ENCODE assay signal across 18 cellular contexts in genomic region chr17:17504341-17505140, GRCh38.
"Had no signal": no experiment of that assay in that cellular context is flagged by ENCODE, and none has a peak within 500 bp of the region (broad histone marks: within the 10 kb centered on the region; RNA-seq: fewer than 3 reads in every experiment).

No MANE protein-coding gene starts in this region.

- ATAC-seq: activated CD4-positive, alpha-beta T cell treated with anti-CD3 and anti-CD28 coated beads for 36 hours; gastroesophageal sphincter; natural killer cell treated with Interleukin-12 subunit alpha and Interleukin-12 subunit beta and Interleukin-15 and Interleukin-18, amount 100 ng/mL, for 72 hours had no signal

- DNase-seq: activated CD4-positive, alpha-beta T cell treated with anti-CD3 and anti-CD28 coated beads for 36 hours; activated CD4-positive, alpha-beta T cell treated with anti-CD3 and anti-CD28 coated beads, Interleukin-2, amount 50 U/mL, for 48 hours; activated gamma-delta T cell; effector memory CD4-positive, alpha-beta T cell; small intestine; stimulated activated CD4-positive, alpha-beta T cell treated with anti-CD3 and anti-CD28 coated beads, Interleukin-4, amount 100 ng/mL, for 24 hours; SW 1271; T-helper 2 cell; tibial artery had no signal

- H3K27me3 Mint-ChIP-seq: activated naive CD4-positive, alpha-beta T cell treated with anti-CD3 and anti-CD28 coated beads, Interleukin-2, amount 50 U/mL, for 24 hours; natural killer cell treated with Interleukin-12 subunit alpha and Interleukin-12 subunit beta and Interleukin-15 and Interleukin-18, amount 100 ng/mL, for 72 hours had no signal

- H3K27me3 ChIP-seq: esophagus muscularis mucosa, gastroesophageal sphincter, tibial artery, uterus had no signal

- H3K4me1 Mint-ChIP-seq: activated CD4-positive, alpha-beta T cell treated with anti-CD3 and anti-CD28 coated beads for 36 hours; activated naive CD4-positive, alpha-beta T cell treated with anti-CD3 and anti-CD28 coated beads, Interleukin-2, amount 50 U/mL, for 24 hours; mesothelial cell of epicardium had no signal

- H3K9me3 Mint-ChIP-seq: activated naive CD4-positive, alpha-beta T cell treated with anti-CD3 and anti-CD28 coated beads, Interleukin-2, amount 50 U/mL, for 24 hours; dendritic cell treated with granulocyte-macrophage colony-stimulating factor and Interleukin-4, amounts not matched to agents 40 ng/mL and 50 ng/mL, for 4 days; mesothelial cell of epicardium; natural killer cell treated with Interleukin-12 subunit alpha and Interleukin-12 subunit beta and Interleukin-15 and Interleukin-18, amount 100 ng/mL, for 72 hours; stimulated activated effector memory CD8-positive, alpha-beta T cell treated with anti-CD3 and anti-CD28 coated beads, Interleukin-12 subunit alpha, Interleukin-12 subunit beta, amount 100 ng/mL, for 72 hours had no signal

- H3K4me3 ChIP-seq: esophagus muscularis mucosa, gastroesophageal sphincter, tibial artery, uterus had no signal

- H3K27ac Mint-ChIP-seq: activated CD4-positive, alpha-beta T cell treated with anti-CD3 and anti-CD28 coated beads for 36 hours; activated naive CD4-positive, alpha-beta T cell treated with anti-CD3 and anti-CD28 coated beads, Interleukin-2, amount 50 U/mL, for 24 hours; dendritic cell treated with granulocyte-macrophage colony-stimulating factor and Interleukin-4, amounts not matched to agents 40 ng/mL and 50 ng/mL, for 4 days; mesothelial cell of epicardium; natural killer cell treated with Interleukin-12 subunit alpha and Interleukin-12 subunit beta and Interleukin-15 and Interleukin-18, amount 100 ng/mL, for 72 hours; stimulated activated effector memory CD8-positive, alpha-beta T cell treated with anti-CD3 and anti-CD28 coated beads, Interleukin-12 subunit alpha, Interleukin-12 subunit beta, amount 100 ng/mL, for 72 hours had no signal

- H3K27ac ChIP-seq: esophagus muscularis mucosa, gastroesophageal sphincter, tibial artery, uterus, VCaP had no signal

- H3K36me3 ChIP-seq: uterus had no signal

- H3K4me1 ChIP-seq: gastroesophageal sphincter, uterus had no signal

- H3K9me3 ChIP-seq: esophagus muscularis mucosa, gastroesophageal sphincter, tibial artery, uterus had no signal

- H3K4me3 Mint-ChIP-seq: activated CD4-positive, alpha-beta T cell treated with anti-CD3 and anti-CD28 coated beads for 36 hours; activated naive CD4-positive, alpha-beta T cell treated with anti-CD3 and anti-CD28 coated beads, Interleukin-2, amount 50 U/mL, for 24 hours; dendritic cell treated with granulocyte-macrophage colony-stimulating factor and Interleukin-4, amounts not matched to agents 40 ng/mL and 50 ng/mL, for 4 days; mesothelial cell of epicardium; natural killer cell treated with Interleukin-12 subunit alpha and Interleukin-12 subunit beta and Interleukin-15 and Interleukin-18, amount 100 ng/mL, for 72 hours; stimulated activated effector memory CD8-positive, alpha-beta T cell treated with anti-CD3 and anti-CD28 coated beads, Interleukin-12 subunit alpha, Interleukin-12 subunit beta, amount 100 ng/mL, for 72 hours had no signal

- H3K36me3 Mint-ChIP-seq: activated naive CD4-positive, alpha-beta T cell treated with anti-CD3 and anti-CD28 coated beads, Interleukin-2, amount 50 U/mL, for 24 hours; mesothelial cell of epicardium; natural killer cell treated with Interleukin-12 subunit alpha and Interleukin-12 subunit beta and Interleukin-15 and Interleukin-18, amount 100 ng/mL, for 72 hours; stimulated activated effector memory CD8-positive, alpha-beta T cell treated with anti-CD3 and anti-CD28 coated beads, Interleukin-12 subunit alpha, Interleukin-12 subunit beta, amount 100 ng/mL, for 72 hours had no signal
